In genomic region chr14:100816286-100816949, GRCh38 we compare ENCODE assay signal across 1 cellular context.
TF ChIP-seq lines count a peak whose summit lies in the region.

No MANE protein-coding gene starts in this region.

TF ChIP-seq in WTC11, 78 proteins besides CTCF, POLR2A, EP300 and RAD21:
- no peak for TF ChIP-seq E2F1 (CRISPR knock-in tag; IDR thresholded peaks at IDR 0.05)
- TF ChIP-seq TEAD1 (CRISPR knock-in tag; IDR thresholded peaks at IDR 0.05) = no peak
- TF ChIP-seq CREB1 (CRISPR knock-in tag; IDR thresholded peaks at IDR 0.05) = no peak
- no peak for TF ChIP-seq RELA (CRISPR knock-in tag; IDR thresholded peaks at IDR 0.05; ENCODE audit: borderline replicate concordance)
- TF ChIP-seq ZNF263 (CRISPR knock-in tag; IDR thresholded peaks at IDR 0.05; ENCODE audit: low read depth) = no peak
- TF ChIP-seq ZNF671 (CRISPR knock-in tag; IDR thresholded peaks at IDR 0.05) = no peak
- no peak for TF ChIP-seq HMGXB4 (CRISPR knock-in tag; IDR thresholded peaks at IDR 0.05)
- TF ChIP-seq AR (CRISPR knock-in tag; IDR thresholded peaks at IDR 0.05) = no peak
- no peak for TF ChIP-seq PRRX2 (CRISPR knock-in tag; IDR thresholded peaks at IDR 0.05)
- TF ChIP-seq ZNF232 (CRISPR knock-in tag; IDR thresholded peaks at IDR 0.05) = no peak
- no peak for TF ChIP-seq NFATC4 (CRISPR knock-in tag; IDR thresholded peaks at IDR 0.05)
- no peak for TF ChIP-seq EMX1 (CRISPR knock-in tag; IDR thresholded peaks at IDR 0.05)
- TF ChIP-seq NFE2L1 (CRISPR knock-in tag; IDR thresholded peaks at IDR 0.05) = no peak
- no peak for TF ChIP-seq ATF3 (CRISPR knock-in tag; conservative IDR thresholded peaks at IDR 0.05)
- TF ChIP-seq GRHL2 (CRISPR knock-in tag; IDR thresholded peaks at IDR 0.05; ENCODE audit: insufficient replicate concordance, severe bottlenecking) = no peak
- no peak for TF ChIP-seq USF1 (CRISPR knock-in tag; IDR thresholded peaks at IDR 0.05)
